ENCODE assay signal across 9 cellular contexts in genomic region chr3:150370982-150371381, GRCh38. TPM values are rescaled to one million over a fixed set of nuclear protein-coding genes. Genes with fewer than 3 reads are reported as not detected.
DNase-seq lines count a peak whose midpoint lies in the region; ATAC-seq and TF ChIP-seq lines count a peak whose summit lies in the region.
"Had no signal": no experiment of that assay in that cellular context is flagged by ENCODE, and none has a peak within 500 bp of the region (broad histone marks: within the 10 kb centered on the region; RNA-seq: fewer than 3 reads in every experiment).

No MANE protein-coding gene starts in this region.

- no peak for DNase-seq in breast epithelium (ENCODE audit: low spot score in 2 of 2)
- no peak for DNase-seq in left lung
- DNase-seq in thoracic aorta (ENCODE audit: low spot score), result no peak
- no peak for DNase-seq in T-helper 1 cell
- no peak for DNase-seq in NCI-H1092 (lab: John Stamatoyannopoulos, UW)
- DNase-seq: SIG-M5 had no signal

- TF ChIP-seq CTCF in breast epithelium (IDR thresholded peaks at IDR 0.05), result no peak
- TF ChIP-seq CTCF in left lung (IDR thresholded peaks at IDR 0.05), result no peak
- no peak for TF ChIP-seq CTCF in thoracic aorta (IDR thresholded peaks at IDR 0.05)

- no peak for TF ChIP-seq POLR2A in breast epithelium (IDR thresholded peaks at IDR 0.05)

- peak overlapping the region; percentile 48; the same call in 1 of the 2 replicates for H3K4me3 ChIP-seq in HUES6 (ENCODE audit: low read depth, low read length)
- no peak overlapping the region for H3K4me3 ChIP-seq in breast epithelium
- H3K4me3 ChIP-seq in left lung, result no peak overlapping the region
- peak overlapping the region; percentile 64 for H3K4me3 ChIP-seq in thoracic aorta

- peak overlapping the region; percentile 72 for H3K9ac ChIP-seq in HUES6 (ENCODE audit: low read length)

- H3K27ac ChIP-seq in HUES6 (ENCODE audit: low read depth, low read length), result peak overlapping the region; percentile 46; the same call in 1 of the 2 replicates
- peak overlapping the region; percentile 86 to 88 for H3K27ac ChIP-seq in breast epithelium
- peak overlapping the region; percentile 56 to 88 for H3K27ac ChIP-seq in left lung
- peak overlapping the region; percentile 74 to 80 for H3K27ac ChIP-seq in thoracic aorta

- intact Hi-C loops in breast epithelium (cut with DNase I; ENCODE audit: low total_unique reads) (no loop called here), left lung (cut with DNase I) (no loop called here)

- H3K36me3 ChIP-seq in HUES6 (ENCODE audit: control insufficient read depth, insufficient read depth, low read length) (no peaks in the 10 kb centered on the region), breast epithelium (no peaks in the 10 kb centered on the region), left lung (no peaks in the 10 kb centered on the region), thoracic aorta (no peaks in the 10 kb centered on the region)

- H3K27me3 ChIP-seq in HUES6 (ENCODE audit: control insufficient read depth, insufficient read depth, low read length) (no peaks in the 10 kb centered on the region), breast epithelium (no peaks in the 10 kb centered on the region), left lung (no peaks in the 10 kb centered on the region), thoracic aorta (replicated peaks; ENCODE audit: insufficient read depth) (no peaks in the 10 kb centered on the region)

- peaks cover 32% of the 10 kb centered on the region for H3K4me1 ChIP-seq in HUES6 (ENCODE audit: control insufficient read depth, insufficient read depth, low read length)
- H3K4me1 ChIP-seq in breast epithelium, result no peaks in the 10 kb centered on the region
- peaks cover 4 to 19% of the 10 kb centered on the region in 2 donors for H3K4me1 ChIP-seq in left lung
- peaks cover 16 to 22% of the 10 kb centered on the region in 2 donors for H3K4me1 ChIP-seq in thoracic aorta (ENCODE audit: control insufficient read depth in 1 of 2, low read depth in 2 of 2)

- H3K9me3 ChIP-seq in HUES6 (ENCODE audit: control insufficient read depth, insufficient read depth, low read depth, low read length) (no peaks in the 10 kb centered on the region), breast epithelium (no peaks in the 10 kb centered on the region), left lung (no peaks in the 10 kb centered on the region), thoracic aorta (no peaks in the 10 kb centered on the region)

- ATAC-seq in left lung, result peak; percentile 28
- ATAC-seq in thoracic aorta (ENCODE audit: insufficient number of reproducible peaks, low FRiP score, low read depth), result no peak
- ATAC-seq in HG03521 (IDR thresholded peaks at IDR 0.05; ENCODE audit: unreplicated experiment), result no peak
- no peak for ATAC-seq in GM19455 (IDR thresholded peaks at IDR 0.05; ENCODE audit: unreplicated experiment)

RNA-seq across cellular contexts. Expression of gene TSC22D2, which starts 37.1 kb away (rescaled TPM):
- total RNA-seq in breast epithelium (10 to 100 TPM; 12.1 to 19.8 (median 16.5) TPM), left lung (10 to 100 TPM; 25.9 to 46.6 TPM), thoracic aorta (10 to 100 TPM; 22.2 to 35.8 TPM)

Comparison
In these comparisons a context has a peak if more than half of its experiments do, and no peak if none do; other contexts are left out.
1. H3K4me3 ChIP-seq: peak in HUES6 (single experiment) and thoracic aorta (single experiment); none in breast epithelium (0 of 3) and left lung (0 of 2).
2. Peak in every context shown above with its lines, with median percentiles within 50 percentile points of each other: H3K27ac ChIP-seq.